Comparison of ENCODE assay signal across 8 cellular contexts in genomic region chr1:31932491-31933316, GRCh38. TPM values are rescaled to one million over a fixed set of nuclear protein-coding genes. Genes with fewer than 3 reads are reported as not detected.
DNase-seq lines count a peak whose midpoint lies in the region; ATAC-seq, FAIRE-seq and TF ChIP-seq lines count a peak whose summit lies in the region.

No MANE protein-coding gene starts in this region.

- H3K4me3 ChIP-seq in right lobe of liver (no peak overlapping the region), MM.1S (ENCODE audit: low read length) (no peak overlapping the region), HAP-1 (no peak overlapping the region)

- H3K27ac ChIP-seq in 22Rv1 = peak overlapping the region; percentile 63
- H3K27ac ChIP-seq in right lobe of liver = peak overlapping the region in 2 of 3 donors; percentile 38 to 49
- H3K27ac ChIP-seq in MM.1S (ENCODE audit: low read length) = no peak overlapping the region

- no peaks in the 10 kb centered on the region for H3K27me3 Mint-ChIP-seq in activated CD8-positive, alpha-beta T cell treated with anti-CD3 and anti-CD28 coated beads, Interleukin-2, amount 10 ng/mL, durations not matched to agents 7 days and 5 days (ENCODE audit: low read depth)

- DNase-seq in H54 (ENCODE audit: insufficient read length, low spot score) (no peak), right lobe of liver (no peak), MM.1S (no peak), HAP-1 (ENCODE audit: low spot score in 2 of 2) (no peak)
- peak; percentile 23 for DNase-seq in activated CD8-positive, alpha-beta T cell treated with anti-CD3 and anti-CD28 coated beads, Interleukin-2, amount 10 ng/mL, durations not matched to agents 7 days and 5 days

- TF ChIP-seq POLR2A in H54 (IDR thresholded peaks at IDR 0.05; ENCODE audit: low read depth, low read length) (no peak), right lobe of liver (IDR thresholded peaks at IDR 0.05) (no peak)

- TF ChIP-seq CTCF in 22Rv1 (IDR thresholded peaks at IDR 0.05) (no peak), right lobe of liver (IDR thresholded peaks at IDR 0.05) (no peak), MM.1S (IDR thresholded peaks at IDR 0.05; ENCODE audit: low read length) (no peak)

- H3F3A ChIP-seq in MM.1S (ENCODE audit: insufficient read depth, low read length) = peaks cover 12% of the 10 kb centered on the region

- POLR2A ChIA-PET in activated CD8-positive, alpha-beta T cell treated with anti-CD3 and anti-CD28 coated beads, Interleukin-2, amount 10 ng/mL, durations not matched to agents 7 days and 5 days (lab: Charles Lee) = interaction anchor here (0.8 to 8.8 kb wide), 5 partner anchors 9 to 52 kb away, joined by 3 to 157 read pairs (median 5); no protein-coding TSS in a partner anchor

- no peak overlapping the region for H3K4me2 ChIP-seq in MM.1S (ENCODE audit: low read depth, low read length)

- H3K36me3 ChIP-seq in right lobe of liver = no peaks in the 10 kb centered on the region
- no peaks in the 10 kb centered on the region for H3K36me3 ChIP-seq in MM.1S (replicated peaks; ENCODE audit: insufficient read depth, low read length)
- H3K36me3 ChIP-seq in HAP-1 (replicated peaks) = peaks cover 8% of the 10 kb centered on the region

- no peaks in the 10 kb centered on the region for H3K9me3 Mint-ChIP-seq in activated CD8-positive, alpha-beta T cell treated with anti-CD3 and anti-CD28 coated beads, Interleukin-2, amount 10 ng/mL, durations not matched to agents 7 days and 5 days (ENCODE audit: insufficient read depth)

- CTCF ChIA-PET in activated CD8-positive, alpha-beta T cell treated with anti-CD3 and anti-CD28 coated beads, Interleukin-2, amount 10 ng/mL, durations not matched to agents 7 days and 5 days (lab: Charles Lee) = interaction anchor here (0.9 to 4.9 kb wide), 8 partner anchors 9 to 316 kb away, joined by 3 to 62 read pairs (median 12); no protein-coding TSS in a partner anchor

- FAIRE-seq in H54 (lab: Jason Lieb, UNC) = peak; percentile 89

- H3K9me3 ChIP-seq in right lobe of liver (no peaks in the 10 kb centered on the region), MM.1S (replicated peaks; ENCODE audit: insufficient read depth, low read length) (no peaks in the 10 kb centered on the region), HAP-1 (no peaks in the 10 kb centered on the region)

- no peaks in the 10 kb centered on the region for H3K27me3 ChIP-seq in right lobe of liver
- H3K27me3 ChIP-seq in MM.1S (replicated peaks; ENCODE audit: insufficient read depth, low read length) = no peaks in the 10 kb centered on the region
- H3K27me3 ChIP-seq in HAP-1 (ENCODE audit: low read depth) = no peaks in the 10 kb centered on the region

- 39% methylated on average over 6 of the region's 6 CpGs for WGBS in right lobe of liver (ENCODE audit: insufficient coverage, low coverage, low lambda C conversion rate, missing lambda C conversion rate)

- H3K4me3 Mint-ChIP-seq in activated CD8-positive, alpha-beta T cell treated with anti-CD3 and anti-CD28 coated beads, Interleukin-2, amount 10 ng/mL, durations not matched to agents 7 days and 5 days = peak overlapping the region; percentile 86

- H3K9me2 ChIP-seq in MM.1S (replicated peaks; ENCODE audit: insufficient read depth, low read length) = no peaks in the 10 kb centered on the region

- ATAC-seq in activated CD8-positive, alpha-beta T cell treated with anti-CD3 and anti-CD28 coated beads, Interleukin-2, amount 10 ng/mL, durations not matched to agents 7 days and 5 days = peak; percentile 26
- ATAC-seq in right lobe of liver = peak; percentile 18 to 44 (median 39)
- no peak for ATAC-seq in GM21360 (IDR thresholded peaks at IDR 0.05; ENCODE audit: unreplicated experiment)
- ATAC-seq in GM18909 (IDR thresholded peaks at IDR 0.05; ENCODE audit: poor library complexity, unreplicated experiment) = no peak

- in situ Hi-C loops in HAP-1 (cut with MboI; ENCODE audit: low sequenced_read_pairs) = no loop called here

- H3K9ac ChIP-seq in MM.1S (ENCODE audit: low read length) = no peak overlapping the region

- peak overlapping the region; percentile 86 for H3K27ac Mint-ChIP-seq in activated CD8-positive, alpha-beta T cell treated with anti-CD3 and anti-CD28 coated beads, Interleukin-2, amount 10 ng/mL, durations not matched to agents 7 days and 5 days

- intact Hi-C loops in right lobe of liver (cut with DNase I) = no loop called here

- no peak overlapping the region for H2AFZ ChIP-seq in MM.1S (ENCODE audit: low read length)

- H3K4me1 Mint-ChIP-seq in activated CD8-positive, alpha-beta T cell treated with anti-CD3 and anti-CD28 coated beads, Interleukin-2, amount 10 ng/mL, durations not matched to agents 7 days and 5 days (ENCODE audit: low read depth) = peaks cover 68% of the 10 kb centered on the region

- H3K79me2 ChIP-seq in MM.1S (ENCODE audit: low read length) = peaks cover 98% of the 10 kb centered on the region

- peaks cover 77% of the 10 kb centered on the region for H4K20me1 ChIP-seq in MM.1S (ENCODE audit: insufficient read depth, low read length)

- H3K36me3 Mint-ChIP-seq in activated CD8-positive, alpha-beta T cell treated with anti-CD3 and anti-CD28 coated beads, Interleukin-2, amount 10 ng/mL, durations not matched to agents 7 days and 5 days (ENCODE audit: low read depth) = peaks cover 65% of the 10 kb centered on the region

- peaks cover 0 to 85% (median 27%) of the 10 kb centered on the region in 4 donors for H3K4me1 ChIP-seq in right lobe of liver
- H3K4me1 ChIP-seq in MM.1S (ENCODE audit: low read length) = peaks cover 28% of the 10 kb centered on the region
- H3K4me1 ChIP-seq in HAP-1 = peaks cover 73% of the 10 kb centered on the region

RNA-seq across cellular contexts. Expression of gene PTP4A2, which starts 5.5 kb away (rescaled TPM):
- total RNA-seq in activated CD8-positive, alpha-beta T cell treated with anti-CD3 and anti-CD28 coated beads, Interleukin-2, amount 10 ng/mL, durations not matched to agents 7 days and 5 days = 100 to 1,000 TPM; 409 to 419 TPM
- 100 to 1,000 TPM in 4 of 6 experiments, 10 to 100 TPM in 2; 66.3 to 143 (median 117) TPM for total RNA-seq in right lobe of liver

Comparison
In these comparisons a context has a peak if more than half of its experiments do, and no peak if none do; other contexts are left out.
1. ATAC-seq: peak in activated CD8-positive, alpha-beta T cell treated with anti-CD3 and anti-CD28 coated beads, Interleukin-2, amount 10 ng/mL, durations not matched to agents 7 days and 5 days (single experiment) and right lobe of liver (4 of 4); none in GM21360 (single experiment) and GM18909 (single experiment).